In the genomic region with DNA sequence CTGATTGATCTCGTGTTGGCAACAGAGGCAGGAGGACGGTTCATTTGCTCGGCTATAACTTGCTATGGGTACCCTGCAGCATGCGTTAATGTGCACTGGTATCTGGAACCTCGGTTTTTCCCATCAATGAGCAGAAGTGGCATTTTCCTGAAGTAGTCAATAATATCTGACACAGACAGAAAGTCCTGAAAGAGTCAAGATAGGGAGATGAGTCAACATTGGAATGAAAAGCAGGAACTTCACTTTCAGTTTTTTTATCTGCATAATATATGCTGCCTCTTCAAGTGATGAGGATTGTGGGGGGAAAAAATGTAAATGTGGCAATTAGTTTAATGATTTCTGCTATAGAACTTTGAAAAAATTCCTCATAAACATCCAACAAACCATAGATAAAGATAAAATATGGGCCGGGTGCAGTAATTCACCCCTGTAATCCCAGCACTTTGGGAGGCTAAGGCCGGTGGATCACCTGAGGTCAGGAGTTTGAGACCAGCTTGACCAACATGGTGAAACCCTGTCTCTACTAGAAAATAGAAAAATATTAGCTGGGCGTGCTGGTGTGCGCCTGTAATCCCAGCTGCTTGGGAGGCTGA, we compare ENCODE assay signal across 29 cellular contexts. TPM values are rescaled to one million over a fixed set of nuclear protein-coding genes. Genes with fewer than 3 reads are reported as not detected.
DNase-seq lines count a peak whose midpoint lies in the region; ATAC-seq and TF ChIP-seq lines count a peak whose summit lies in the region.
"Had no signal": no experiment of that assay in that cellular context is flagged by ENCODE, and none has a peak within 500 bp of the region (broad histone marks: within the 10 kb centered on the region; RNA-seq: fewer than 3 reads in every experiment).

No MANE protein-coding gene starts in this region.

- DNase-seq in activated naive CD4-positive, alpha-beta T cell treated with anti-CD3 and anti-CD28 coated beads for 36 hours = no peak
- DNase-seq in activated naive CD4-positive, alpha-beta T cell (lab: John Stamatoyannopoulos, UW) = no peak
- DNase-seq in Karpas-422 (no peak), adipocyte (ENCODE audit: low read depth) (no peak), natural killer cell (no peak), tibial nerve (ENCODE audit: low spot score in 2 of 2) (no peak)
- DNase-seq: ACHN; amygdala; DND-41; effector memory CD4-positive, alpha-beta T cell; esophagus squamous epithelium; HCEC 1CT; hypothalamus; left lung; naive thymus-derived CD4-positive, alpha-beta T cell; NCI-H1105 treated with DMSO at 0.1 percent for 48 hours; NCI-H2029 treated with DMSO at 0.1 percent for 48 hours; NCI-H2227 treated with DMSO at 0.1 percent for 48 hours; retina; stimulated activated CD4-positive, alpha-beta T cell treated with anti-CD3 and anti-CD28 coated beads, Interleukin-2, amount 100 ng/mL, for 48 hours; testis had no signal

- no peaks in the 10 kb centered on the region for H3K79me2 ChIP-seq in Karpas-422 (ENCODE audit: low read length)

- no peaks in the 10 kb centered on the region for H3K9me2 ChIP-seq in Karpas-422 (replicated peaks; ENCODE audit: insufficient read depth, low read length)

- WGBS in tibial nerve, 2 donors = 78 to 91% methylated on average over 9 of the region's 9 CpGs

- H3K36me3 ChIP-seq in Karpas-422 (ENCODE audit: insufficient read depth, low read length) = no peaks in the 10 kb centered on the region
- no peaks in the 10 kb centered on the region for H3K36me3 ChIP-seq in adipocyte (ENCODE audit: control insufficient read depth, insufficient read depth, low read length, severe bottlenecking)
- H3K36me3 ChIP-seq in tibial nerve = no peaks in the 10 kb centered on the region
- H3K36me3 ChIP-seq: breast epithelium had no signal

- H3K4me3 Mint-ChIP-seq in activated naive CD4-positive, alpha-beta T cell treated with anti-CD3 and anti-CD28 coated beads for 36 hours = no peak overlapping the region
- H3K4me3 Mint-ChIP-seq in natural killer cell = no peak overlapping the region
- H3K4me3 Mint-ChIP-seq: stimulated activated effector memory CD8-positive, alpha-beta T cell treated with anti-CD3 and anti-CD28 coated beads, Interleukin-12 subunit alpha, Interleukin-12 subunit beta, amount 100 ng/mL, for 72 hours had no signal

- H3K36me3 Mint-ChIP-seq in activated naive CD4-positive, alpha-beta T cell treated with anti-CD3 and anti-CD28 coated beads for 36 hours (ENCODE audit: low read depth) = peaks cover 70% of the 10 kb centered on the region
- H3K36me3 Mint-ChIP-seq in natural killer cell = peaks cover 54% of the 10 kb centered on the region

- TF ChIP-seq CTCF in natural killer cell (IDR thresholded peaks at IDR 0.05) = no peak
- no peak for TF ChIP-seq CTCF in tibial nerve (IDR thresholded peaks at IDR 0.05)

- H3K9me3 Mint-ChIP-seq in activated naive CD4-positive, alpha-beta T cell treated with anti-CD3 and anti-CD28 coated beads for 36 hours = peaks cover 5% of the 10 kb centered on the region
- H3K9me3 Mint-ChIP-seq in natural killer cell = no peaks in the 10 kb centered on the region

- H3K9me3 ChIP-seq in Karpas-422 (ENCODE audit: low read length) (no peaks in the 10 kb centered on the region), adipocyte (ENCODE audit: control insufficient read depth, low read length) (no peaks in the 10 kb centered on the region), tibial nerve (no peaks in the 10 kb centered on the region)
- H3K9me3 ChIP-seq: breast epithelium, esophagus squamous epithelium, left lung, testis had no signal

- CTCF ChIA-PET in activated naive CD4-positive, alpha-beta T cell treated with anti-CD3 and anti-CD28 coated beads for 36 hours (lab: Charles Lee) = interaction anchor here (1.0 kb wide), 1 partner anchor 14 kb away, joined by 3 read pairs; no protein-coding TSS in a partner anchor

- peaks cover 65% of the 10 kb centered on the region for H3K4me1 ChIP-seq in Karpas-422 (ENCODE audit: low read length)
- peaks cover 66% of the 10 kb centered on the region for H3K4me1 ChIP-seq in adipocyte (ENCODE audit: control insufficient read depth, insufficient read depth, low read length)
- peaks cover 0 to 51% (median 9%) of the 10 kb centered on the region in 4 donors for H3K4me1 ChIP-seq in tibial nerve
- H3K4me1 ChIP-seq: BLaER1, breast epithelium, left lung had no signal

- no peak for TF ChIP-seq POLR2A in tibial nerve (IDR thresholded peaks at IDR 0.05)

- intact Hi-C loops in activated naive CD4-positive, alpha-beta T cell treated with anti-CD3 and anti-CD28 coated beads for 36 hours (cut with micrococcal nuclease) = loop anchor here (1.0 kb wide), 2 partner anchors 10 to 18 kb away; no protein-coding TSS in a partner anchor
- intact Hi-C loops in natural killer cell (cut with micrococcal nuclease) = no loop called here

- no peak for ATAC-seq in natural killer cell
- ATAC-seq in GM19023 (IDR thresholded peaks at IDR 0.05; ENCODE audit: unreplicated experiment) = no peak
- no peak for ATAC-seq in GM21423 (IDR thresholded peaks at IDR 0.05; ENCODE audit: unreplicated experiment)
- ATAC-seq: HepG2; left lung; naive thymus-derived CD4-positive, alpha-beta T cell; Right ventricle myocardium inferior; stimulated activated effector memory CD8-positive, alpha-beta T cell treated with anti-CD3 and anti-CD28 coated beads, Interleukin-12 subunit alpha, Interleukin-12 subunit beta, amount 100 ng/mL, for 72 hours had no signal

- H3K27ac ChIP-seq in Karpas-422 (ENCODE audit: low read length) (no peak overlapping the region), tibial nerve (no peak overlapping the region)
- H3K27ac ChIP-seq: BLaER1, esophagus squamous epithelium, left lung, testis had no signal

- no peaks in the 10 kb centered on the region for H3K27me3 Mint-ChIP-seq in activated naive CD4-positive, alpha-beta T cell treated with anti-CD3 and anti-CD28 coated beads for 36 hours (ENCODE audit: low read depth)
- no peaks in the 10 kb centered on the region for H3K27me3 Mint-ChIP-seq in natural killer cell (ENCODE audit: low read depth in 2 of 2)
- H3K27me3 Mint-ChIP-seq: naive thymus-derived CD4-positive, alpha-beta T cell had no signal

- H3K27me3 ChIP-seq in Karpas-422 (ENCODE audit: low read length) (no peaks in the 10 kb centered on the region), adipocyte (replicated peaks; ENCODE audit: control insufficient read depth, insufficient read depth, low read length) (peaks cover 2% of the 10 kb centered on the region), tibial nerve (no peaks in the 10 kb centered on the region)
- H3K27me3 ChIP-seq: BLaER1, breast epithelium, left lung, testis had no signal

- peak overlapping the region; percentile 64 for H2AFZ ChIP-seq in Karpas-422 (ENCODE audit: low read length)

- H3K4me1 Mint-ChIP-seq in activated naive CD4-positive, alpha-beta T cell treated with anti-CD3 and anti-CD28 coated beads for 36 hours (ENCODE audit: low read depth) = peaks cover 47% of the 10 kb centered on the region
- peaks cover 24 to 25% of the 10 kb centered on the region in 2 donors for H3K4me1 Mint-ChIP-seq in natural killer cell

- no peak for TF ChIP-seq EP300 in tibial nerve (IDR thresholded peaks at IDR 0.05)

- no peaks in the 10 kb centered on the region for H4K20me1 ChIP-seq in Karpas-422 (ENCODE audit: insufficient read depth, low read depth, low read length)
- H4K20me1 ChIP-seq: BLaER1 had no signal

- H3K9ac ChIP-seq in Karpas-422 (ENCODE audit: low read length) (no peak overlapping the region), adipocyte (ENCODE audit: low read length) (no peak overlapping the region)
- H3K9ac ChIP-seq: BLaER1 had no signal

- H3K27ac Mint-ChIP-seq in activated naive CD4-positive, alpha-beta T cell treated with anti-CD3 and anti-CD28 coated beads for 36 hours = peak overlapping the region; percentile 38
- peak overlapping the region; percentile 73 to 74 for H3K27ac Mint-ChIP-seq in natural killer cell
- H3K27ac Mint-ChIP-seq: stimulated activated effector memory CD8-positive, alpha-beta T cell treated with anti-CD3 and anti-CD28 coated beads, Interleukin-12 subunit alpha, Interleukin-12 subunit beta, amount 100 ng/mL, for 72 hours had no signal

- peak overlapping the region; percentile 28 for H3K4me2 ChIP-seq in Karpas-422 (ENCODE audit: low read depth, low read length, poor library complexity, severe bottlenecking)
- H3K4me2 ChIP-seq: BLaER1 had no signal

- no peak overlapping the region for H3K4me3 ChIP-seq in Karpas-422 (ENCODE audit: low read length)
- peak overlapping the region; percentile 4 for H3K4me3 ChIP-seq in adipocyte (ENCODE audit: low read length)
- no peak overlapping the region for H3K4me3 ChIP-seq in tibial nerve
- H3K4me3 ChIP-seq: BLaER1, breast epithelium, esophagus squamous epithelium, left lung, testis had no signal

RNA-seq across cellular contexts. Expression of a gene that starts 15.9 kb away (rescaled TPM):
- total RNA-seq in activated naive CD4-positive, alpha-beta T cell treated with anti-CD3 and anti-CD28 coated beads for 36 hours = not detected
- total RNA-seq in Karpas-422 (2014; rRNA removed; shearing (Covaris generic); ENCODE audit: low replicate concordance) = 7.8 TPM in 1 of 2 replicates, not detected in the other
- total RNA-seq in natural killer cell (not detected), tibial nerve (1 to 10 TPM in 1 of 4 donors, not detected in 3; 1.5 TPM)
- total RNA-seq: esophagus squamous epithelium; HepG2; left lung; naive thymus-derived CD4-positive, alpha-beta T cell; osteocyte; Right ventricle myocardium inferior had no signal

RNA-seq across cellular contexts. Expression of a gene that starts 48.8 kb away (rescaled TPM):
- total RNA-seq in activated naive CD4-positive, alpha-beta T cell treated with anti-CD3 and anti-CD28 coated beads for 36 hours = 100 to 1,000 TPM; 115 to 122 TPM
- 0.22 and 0.82 TPM in 2 replicates for total RNA-seq in Karpas-422 (2014; rRNA removed; shearing (Covaris generic); ENCODE audit: low replicate concordance)
- total RNA-seq in natural killer cell = 100 to 1,000 TPM; 376 to 488 (median 450) TPM
- total RNA-seq in tibial nerve = 10 to 100 TPM; 27.5 to 53.8 (median 47.3) TPM
- total RNA-seq: HepG2, osteocyte had no signal

Comparison
In these comparisons a context has a peak if more than half of its experiments do, and no peak if none do; other contexts are left out.
1. RNA of a gene that starts 48.8 kb away (total RNA-seq): 376 to 488 TPM in natural killer cell, 115 to 122 TPM in activated naive CD4-positive, alpha-beta T cell treated with anti-CD3 and anti-CD28 coated beads for 36 hours and 27.5 to 53.8 TPM in tibial nerve; 0.22 to 0.82 TPM in Karpas-422; every median in the first group is over 10 times any median in the second.